15 cellular contexts compared by ENCODE assay signal in the genomic region with DNA sequence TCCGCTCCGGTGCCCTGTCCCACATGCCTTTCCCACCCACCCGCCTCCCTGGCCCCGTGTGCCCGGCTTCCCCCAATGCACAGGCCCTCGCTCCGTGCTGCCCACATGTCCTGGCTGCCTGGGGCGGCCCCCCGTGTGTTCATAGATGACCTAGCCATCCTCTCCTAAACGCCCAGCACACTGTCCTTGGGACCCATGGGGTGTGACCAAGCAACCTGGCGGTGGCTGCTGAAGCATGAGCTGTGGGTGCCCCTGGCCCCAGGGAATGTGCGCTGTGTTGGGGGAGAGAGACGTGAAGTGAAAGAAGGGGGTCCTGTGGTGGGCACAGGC.
"Had no signal": no experiment of that assay in that cellular context is flagged by ENCODE, and none has a peak within 500 bp of the region (broad histone marks: within the 10 kb centered on the region; RNA-seq: fewer than 3 reads in every experiment).

No MANE protein-coding gene starts in this region.

- H3K27ac ChIP-seq: SK-N-MC, WERI-Rb-1 had no signal

- H3K4me3 ChIP-seq: SK-N-MC had no signal

- H3K9me3 Mint-ChIP-seq: activated naive CD4-positive, alpha-beta T cell treated with anti-CD3 and anti-CD28 coated beads, Interleukin-2, amount 50 U/mL, for 72 hours; activated T-cell treated with anti-CD3 and anti-CD28 coated beads, Interleukin-2, amount 50 U/mL, for 24 hours; natural killer cell had no signal

- H3K27ac Mint-ChIP-seq: activated CD8-positive, alpha-beta memory T cell treated with anti-CD3 and anti-CD28 coated beads, Interleukin-2, amount 10 ng/mL, durations not matched to agents 7 days and 5 days; activated T-cell treated with anti-CD3 and anti-CD28 coated beads, Interleukin-2, amount 50 U/mL, for 24 hours; endodermal cell; memory B cell; natural killer cell had no signal

- H3K27me3 Mint-ChIP-seq: activated CD8-positive, alpha-beta memory T cell treated with anti-CD3 and anti-CD28 coated beads, Interleukin-2, amount 10 ng/mL, durations not matched to agents 7 days and 5 days; activated T-cell treated with anti-CD3 and anti-CD28 coated beads, Interleukin-2, amount 50 U/mL, for 24 hours; memory B cell had no signal

- H3K4me3 Mint-ChIP-seq: activated CD8-positive, alpha-beta memory T cell treated with anti-CD3 and anti-CD28 coated beads, Interleukin-2, amount 10 ng/mL, durations not matched to agents 7 days and 5 days; activated T-cell treated with anti-CD3 and anti-CD28 coated beads, Interleukin-2, amount 50 U/mL, for 24 hours; endodermal cell; memory B cell; natural killer cell had no signal

- DNase-seq: activated CD8-positive, alpha-beta memory T cell treated with anti-CD3 and anti-CD28 coated beads, Interleukin-2, amount 10 ng/mL, durations not matched to agents 7 days and 5 days; activated effector memory CD4-positive, alpha-beta T cell treated with Interleukin-2 at 50 U/mL for 16 hours; activated T-cell treated with anti-CD3 and anti-CD28 coated beads, Interleukin-2, amount 50 U/mL, for 24 hours; anterior cingulate cortex; natural killer cell; occipital lobe; small intestine; T-helper 1 cell; trophoblast cell had no signal

- ATAC-seq: activated CD8-positive, alpha-beta memory T cell treated with anti-CD3 and anti-CD28 coated beads, Interleukin-2, amount 10 ng/mL, durations not matched to agents 7 days and 5 days; activated naive CD4-positive, alpha-beta T cell treated with anti-CD3 and anti-CD28 coated beads, Interleukin-2, amount 50 U/mL, for 72 hours; natural killer cell; stimulated activated naive CD8-positive, alpha-beta T cell treated with anti-CD3 and anti-CD28 coated beads, Interleukin-15, Interleukin-2, amounts not matched to agents 100 U/mL and 50 U/mL, for 24 hours had no signal

- H3K36me3 Mint-ChIP-seq: natural killer cell had no signal
